ENCODE assay signal across 18 cellular contexts in the genomic region with DNA sequence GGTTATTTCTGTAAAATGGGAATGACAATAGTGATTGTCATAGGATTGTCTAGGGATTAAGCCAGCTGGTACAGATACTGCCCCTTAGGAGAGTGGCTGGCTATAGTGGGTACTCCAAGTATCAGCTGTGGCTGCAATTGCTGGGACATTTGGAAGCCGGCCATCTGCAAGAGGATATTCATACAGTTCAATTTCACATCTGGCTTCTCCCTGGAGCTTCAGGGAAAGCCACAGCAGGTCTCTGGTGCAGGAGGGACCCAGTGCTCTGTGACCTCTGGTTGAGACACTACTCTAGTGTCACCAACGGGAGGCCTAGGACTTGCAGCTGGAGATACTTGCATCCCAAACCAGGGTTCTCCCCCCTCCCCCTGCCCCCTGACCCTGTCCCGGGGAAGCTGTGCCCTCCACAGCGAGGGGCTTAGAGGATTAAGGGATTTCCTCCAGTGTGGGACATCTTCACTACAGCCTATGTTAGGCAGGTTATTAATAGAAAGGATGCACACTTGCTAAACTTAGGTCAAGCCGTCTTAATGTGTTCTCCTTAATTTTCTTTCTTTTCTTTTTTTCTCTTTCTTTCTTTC. TPM values are rescaled to one million over a fixed set of nuclear protein-coding genes. Genes with fewer than 3 reads are reported as not detected.
DNase-seq lines count a peak whose midpoint lies in the region; ATAC-seq and TF ChIP-seq lines count a peak whose summit lies in the region.
"Had no signal": no experiment of that assay in that cellular context is flagged by ENCODE, and none has a peak within 500 bp of the region (broad histone marks: within the 10 kb centered on the region; RNA-seq: fewer than 3 reads in every experiment).

No MANE protein-coding gene starts in this region.

- peaks cover 6% of the 10 kb centered on the region; the same call in 1 of the 2 replicates for H3K36me3 ChIP-seq in IMR-90 (ENCODE audit: control insufficient read depth, insufficient read depth, low read length)
- peaks cover 5% of the 10 kb centered on the region for H3K36me3 ChIP-seq in adipocyte (ENCODE audit: control insufficient read depth, insufficient read depth, low read length, severe bottlenecking)
- H3K36me3 ChIP-seq in neural progenitor cell, result no peaks in the 10 kb centered on the region
- no peaks in the 10 kb centered on the region for H3K36me3 ChIP-seq in upper lobe of left lung
- H3K36me3 ChIP-seq: BE2C had no signal

- no peak for ATAC-seq in IMR-90 (ENCODE audit: low read depth)
- ATAC-seq in upper lobe of left lung (ENCODE audit: low FRiP score in 2 of 2), result no peak
- ATAC-seq: CD8-positive, alpha-beta T cell; HepG2 had no signal

- no peak overlapping the region for H4K5ac ChIP-seq in IMR-90 (ENCODE audit: low read depth, low read length)

- peaks cover 41% of the 10 kb centered on the region for H3K4me1 Mint-ChIP-seq in neural progenitor cell
- peaks cover 9% of the 10 kb centered on the region for H3K4me1 Mint-ChIP-seq in activated naive CD8-positive, alpha-beta T cell treated with anti-CD3 and anti-CD28 coated beads for 36 hours

- H4K8ac ChIP-seq in IMR-90 (ENCODE audit: low read depth in 2 of 2, low read length in 2 of 2), result no peak overlapping the region

- no peak overlapping the region for H3K9ac ChIP-seq in IMR-90 (ENCODE audit: low read depth, low read length)
- H3K9ac ChIP-seq in adipocyte (ENCODE audit: low read length), result peak overlapping the region; percentile 20
- H3K9ac ChIP-seq in neural progenitor cell, result no peak overlapping the region

- H2BK15ac ChIP-seq in IMR-90 (ENCODE audit: low read depth, low read length), result no peak overlapping the region

- TF ChIP-seq POLR2A in IMR-90 (IDR thresholded peaks at IDR 0.05; ENCODE audit: low read depth, low read length) (no peak), upper lobe of left lung (IDR thresholded peaks at IDR 0.05) (no peak), erythroblast (IDR thresholded peaks at IDR 0.05; ENCODE audit: low read length) (no peak)

- no peak overlapping the region for H4K91ac ChIP-seq in IMR-90 (ENCODE audit: insufficient read depth, low read depth, low read length)

- no peak overlapping the region for H2BK120ac ChIP-seq in IMR-90 (ENCODE audit: low read depth, low read length)

- H3K18ac ChIP-seq in IMR-90 (ENCODE audit: low read depth, low read length), result no peak overlapping the region

- no peak for TF ChIP-seq RAD21 in IMR-90 (IDR thresholded peaks at IDR 0.05; ENCODE audit: low read length)

- H2AK5ac ChIP-seq in IMR-90 (ENCODE audit: low read depth, low read length), result no peak overlapping the region

- H4K20me1 ChIP-seq in IMR-90 (ENCODE audit: insufficient read depth, low read length) (peaks cover 10% of the 10 kb centered on the region; the same call in 1 of the 2 replicates), neural progenitor cell (ENCODE audit: low read depth) (no peaks in the 10 kb centered on the region)

- intact Hi-C loops in IMR-90 (cut with micrococcal nuclease), result no loop called here

- H2AFZ ChIP-seq in IMR-90 (replicated peaks; ENCODE audit: low read length, poor library complexity) (no peak overlapping the region), neural progenitor cell (replicated peaks) (no peak overlapping the region)

- H2BK20ac ChIP-seq in IMR-90 (ENCODE audit: low read depth, low read length), result no peak overlapping the region

- H3K4ac ChIP-seq in IMR-90 (ENCODE audit: low read depth, low read length), result no peak overlapping the region

- DNase-seq in IMR-90, result no peak
- DNase-seq in adipocyte (ENCODE audit: low read depth), result no peak
- peak; percentile 52 for DNase-seq in neural progenitor cell (ENCODE audit: low spot score)
- DNase-seq in activated naive CD8-positive, alpha-beta T cell treated with anti-CD3 and anti-CD28 coated beads for 36 hours, result no peak
- no peak for DNase-seq in C1 segment of cervical spinal cord (lab: John Stamatoyannopoulos, UW)
- no peak for DNase-seq in upper lobe of left lung
- DNase-seq in erythroblast (lab: John Stamatoyannopoulos, UW), result no peak
- DNase-seq: BE2C; CD8-positive, alpha-beta T cell; COR-L47; DMS153; DND-41; GDM1; GOT3; H9 had no signal

- H3K23ac ChIP-seq in IMR-90 (ENCODE audit: low read depth, low read length), result no peak overlapping the region

- peaks cover 5% of the 10 kb centered on the region for H3K27me3 Mint-ChIP-seq in neural progenitor cell (ENCODE audit: insufficient read depth, low read depth)
- peaks cover 65% of the 10 kb centered on the region for H3K27me3 Mint-ChIP-seq in activated naive CD8-positive, alpha-beta T cell treated with anti-CD3 and anti-CD28 coated beads for 36 hours

- WGBS in IMR-90 (ENCODE audit: extremely low coverage in 2 of 2, insufficient read length in 1 of 2), 2 experiments, result no CpG with 5 or more reads among the region's 5 CpGs
- 82 to 87% methylated on average over 5 of the region's 5 CpGs for WGBS in upper lobe of left lung, 2 donors

- dilution Hi-C loops in IMR-90 (cut with HindIII; ENCODE audit: low sequenced_read_pairs, unreplicated experiment), result no loop called here

- H3K4me1 ChIP-seq in IMR-90 (ENCODE audit: control insufficient read depth, insufficient read depth, low read length) (peaks cover 26% of the 10 kb centered on the region), adipocyte (ENCODE audit: control insufficient read depth, insufficient read depth, low read length) (peaks cover 56% of the 10 kb centered on the region), neural progenitor cell (peaks cover 27% of the 10 kb centered on the region), upper lobe of left lung (peaks cover 29 to 42% (median 41%) of the 10 kb centered on the region in 4 donors)
- H3K4me1 ChIP-seq: BE2C had no signal

- TF ChIP-seq EP300 in upper lobe of left lung (IDR thresholded peaks at IDR 0.05), result no peak

- H3K9me3 Mint-ChIP-seq in neural progenitor cell, result peaks cover 2% of the 10 kb centered on the region
- H3K9me3 Mint-ChIP-seq in activated naive CD8-positive, alpha-beta T cell treated with anti-CD3 and anti-CD28 coated beads for 36 hours, result no peaks in the 10 kb centered on the region
- H3K9me3 Mint-ChIP-seq: CD8-positive, alpha-beta T cell had no signal

- H3K27me3 ChIP-seq in IMR-90 (ENCODE audit: control insufficient read depth, insufficient read depth, low read length) (no peaks in the 10 kb centered on the region), adipocyte (replicated peaks; ENCODE audit: control insufficient read depth, insufficient read depth, low read length) (no peaks in the 10 kb centered on the region), neural progenitor cell (no peaks in the 10 kb centered on the region), upper lobe of left lung (no peaks in the 10 kb centered on the region)

- no peak overlapping the region for H3K4me3 Mint-ChIP-seq in neural progenitor cell
- H3K4me3 Mint-ChIP-seq in activated naive CD8-positive, alpha-beta T cell treated with anti-CD3 and anti-CD28 coated beads for 36 hours, result no peak overlapping the region
- H3K4me3 Mint-ChIP-seq: CD14-positive monocyte; CD8-positive, alpha-beta T cell; H9 had no signal

- BruUV-seq in IMR-90 (replicated peaks; lab: Mats Ljungman, UMichigan), result no TSS peak

- CTCF ChIA-PET in IMR-90 (lab: Yijun Ruan, JAX), result no interaction called here

- H3K4me3 ChIP-seq in IMR-90 (ENCODE audit: insufficient read depth, low read depth, low read length) (no peak overlapping the region), adipocyte (ENCODE audit: low read length) (peak overlapping the region; percentile 87), neural progenitor cell (no peak overlapping the region), upper lobe of left lung (no peak overlapping the region)

- H2BK5ac ChIP-seq in IMR-90 (ENCODE audit: low read depth, low read length, poor library complexity, severe bottlenecking), result no peak overlapping the region

- TF ChIP-seq CTCF in 22Rv1 (IDR thresholded peaks at IDR 0.05) (no peak), IMR-90 (conservative IDR thresholded peaks at IDR 0.05; ENCODE audit: low read depth, low read length) (no peak), neural progenitor cell (IDR thresholded peaks at IDR 0.05) (no peak), upper lobe of left lung (IDR thresholded peaks at IDR 0.05) (no peak)

- H3K4me2 ChIP-seq in IMR-90 (ENCODE audit: low read depth, low read length) (peak overlapping the region; percentile 6; the same call in 1 of the 2 replicates), neural progenitor cell (peak overlapping the region; percentile 34)

- no peaks in the 10 kb centered on the region for H3K79me2 ChIP-seq in neural progenitor cell (ENCODE audit: low read depth)

- in situ Hi-C loops in IMR-90 (cut with MboI; ENCODE audit: low sequenced_read_pairs), result no loop called here

- H2AK9ac ChIP-seq in IMR-90 (replicated peaks; ENCODE audit: low read depth, low read length, poor library complexity), result no peak overlapping the region

- peaks cover 35 to 78% of the 10 kb centered on the region in 2 experiments for H3K79me1 ChIP-seq in IMR-90 (ENCODE audit: low read depth in 1 of 2, low read length in 2 of 2)

- H3K9me1 ChIP-seq in IMR-90 (ENCODE audit: insufficient read depth, low read length), result peaks cover 54% of the 10 kb centered on the region

- H3K36me3 Mint-ChIP-seq in neural progenitor cell, result peaks cover 7% of the 10 kb centered on the region
- no peaks in the 10 kb centered on the region for H3K36me3 Mint-ChIP-seq in activated naive CD8-positive, alpha-beta T cell treated with anti-CD3 and anti-CD28 coated beads for 36 hours
- H3K36me3 Mint-ChIP-seq: CD8-positive, alpha-beta T cell had no signal

- POLR2A ChIA-PET in IMR-90 (lab: Charles Lee; ENCODE audit: unreplicated experiment), result no interaction called here

- H3K9me3 ChIP-seq in IMR-90 (ENCODE audit: control insufficient read depth, insufficient read depth, low read length) (no peaks in the 10 kb centered on the region), adipocyte (ENCODE audit: control insufficient read depth, low read length) (no peaks in the 10 kb centered on the region), neural progenitor cell (ENCODE audit: low read depth) (no peaks in the 10 kb centered on the region), upper lobe of left lung (no peaks in the 10 kb centered on the region)
- H3K9me3 ChIP-seq: BE2C had no signal

- H3F3A ChIP-seq in neural progenitor cell (ENCODE audit: low read depth), result peaks cover 17% of the 10 kb centered on the region

- H3K27ac ChIP-seq in 22Rv1 (peak overlapping the region; percentile 79; the same call in 1 of the 2 replicates), IMR-90 (ENCODE audit: insufficient read depth, low read length) (no peak overlapping the region), neural progenitor cell (no peak overlapping the region), upper lobe of left lung (peak overlapping the region in 1 of 4 donors; percentile 38)

- H3K14ac ChIP-seq in IMR-90 (replicated peaks; ENCODE audit: low read depth, low read length), result no peak overlapping the region

- no peak overlapping the region for H3K56ac ChIP-seq in IMR-90 (ENCODE audit: extremely low read depth, insufficient read depth, low read length)

- no peak overlapping the region for H3K27ac Mint-ChIP-seq in neural progenitor cell
- no peak overlapping the region for H3K27ac Mint-ChIP-seq in activated naive CD8-positive, alpha-beta T cell treated with anti-CD3 and anti-CD28 coated beads for 36 hours
- H3K27ac Mint-ChIP-seq: CD14-positive monocyte; CD8-positive, alpha-beta T cell; H9 had no signal

RNA-seq across cellular contexts. Expression of a gene that starts 2.7 kb away (rescaled TPM):
- total RNA-seq in IMR-90 (2012; rRNA removed) (14.7 and 15.2 TPM in 2 replicates), neural progenitor cell (ENCODE audit: low replicate concordance) (9.2 and 9.6 TPM in 2 replicates), upper lobe of left lung (10 to 100 TPM in 4 of 6 donors, 1 to 10 TPM in 2; 5.5 to 93.2 (median 13.8) TPM)
- polyA plus RNA-seq in IMR-90 (2012; rRNA removed), result 22.0 TPM in 2 replicates
- 15.4 and 26.3 TPM in 2 replicates for polyA plus RNA-seq in IMR-90 (2012; cell fraction: cytosol; rRNA removed)
- 21.8 and 22.7 TPM in 2 replicates for polyA plus RNA-seq in IMR-90 (2012; cell fraction: nucleus; rRNA removed; ENCODE audit: low replicate concordance)
- total RNA-seq in activated naive CD8-positive, alpha-beta T cell treated with anti-CD3 and anti-CD28 coated beads for 36 hours, result under 1 TPM; 0.06 to 0.08 TPM
- total RNA-seq: CD8-positive, alpha-beta T cell had no signal
- polyA plus RNA-seq: CD14-positive monocyte had no signal

RNA-seq across cellular contexts. Expression of a gene that starts 22.9 kb away (rescaled TPM):
- total RNA-seq in IMR-90 (2012; rRNA removed) (10.6 and 16.1 TPM in 2 replicates), neural progenitor cell (ENCODE audit: low replicate concordance) (15.9 and 16.3 TPM in 2 replicates), upper lobe of left lung (10 to 100 TPM in 4 of 6 donors, 1 to 10 TPM in 2; 8.1 to 21.9 (median 12.5) TPM)
- polyA plus RNA-seq in IMR-90 (2012; rRNA removed), result 8.7 and 9.0 TPM in 2 replicates
- polyA plus RNA-seq in IMR-90 (2012; cell fraction: cytosol; rRNA removed), result 7.0 and 8.1 TPM in 2 replicates
- 2.5 and 3.0 TPM in 2 replicates for polyA plus RNA-seq in IMR-90 (2012; cell fraction: nucleus; rRNA removed; ENCODE audit: low replicate concordance)
- total RNA-seq in activated naive CD8-positive, alpha-beta T cell treated with anti-CD3 and anti-CD28 coated beads for 36 hours, result 10 to 100 TPM; 13.4 to 13.6 TPM
